ENCODE assay signal across 8 cellular contexts in genomic region chr3:32106929-32107362, GRCh38. TPM values are rescaled to one million over a fixed set of nuclear protein-coding genes. Genes with fewer than 3 reads are reported as not detected.
DNase-seq lines count a peak whose midpoint lies in the region; ATAC-seq and TF ChIP-seq lines count a peak whose summit lies in the region.

No MANE protein-coding gene starts in this region.

- no peaks in the 10 kb centered on the region for H3K27me3 ChIP-seq in transverse colon

- TF ChIP-seq EP300 in transverse colon (IDR thresholded peaks at IDR 0.05; ENCODE audit: low read depth), result no peak

- TF ChIP-seq CTCF in choroid plexus epithelial cell (conservative IDR thresholded peaks at IDR 0.05; ENCODE audit: low read depth, low read length) (no peak), transverse colon (IDR thresholded peaks at IDR 0.05) (no peak)

- peaks cover 11 to 15% of the 10 kb centered on the region in 2 donors for H3K9me3 ChIP-seq in transverse colon

- WGBS in transverse colon (ENCODE audit: low coverage in 1 of 2), 2 donors, result 1% methylated on average over 25 of the region's 36 CpGs; no CpG with 5 or more reads in 1 of the 2 donors

- H3K36me3 ChIP-seq in transverse colon, result no peaks in the 10 kb centered on the region

- peak overlapping the region; percentile 84 to 95 (median 93) for H3K27ac ChIP-seq in transverse colon

- ATAC-seq in GM19395 (IDR thresholded peaks at IDR 0.05; ENCODE audit: unreplicated experiment), result peak; percentile 29

- DNase-seq in ACHN, result peak; percentile 34
- peak; percentile 43 for DNase-seq in NOMO-1 treated with DMSO at 0.1 percent for 48 hours (lab: John Stamatoyannopoulos, UW; ENCODE audit: unreplicated experiment)
- peak; percentile 11 for DNase-seq in choroid plexus epithelial cell (ENCODE audit: low read depth)
- DNase-seq in medulla oblongata (ENCODE audit: extremely low spot score), result peak; percentile 16
- peak; percentile 84 for DNase-seq in transverse colon
- DNase-seq in activated gamma-delta T cell (lab: John Stamatoyannopoulos, UW), result no peak
- DNase-seq in NCI-H187 treated with DMSO at 0.1 percent for 48 hours (lab: John Stamatoyannopoulos, UW), result no peak

- H3K4me1 ChIP-seq in transverse colon, result peaks cover 29 to 46% (median 34%) of the 10 kb centered on the region in 4 donors

- in situ Hi-C loops in ACHN (cut with HindIII; ENCODE audit: low pct_ligation_motif_present, low pct_unique_long_range_greater_than_20kb, low sequenced_read_pairs), result no loop called here
- in situ Hi-C loops in transverse colon (cut with MboI; ENCODE audit: low pct_ligation_motif_present in 1 of 4, low pct_unique_long_range_greater_than_20kb in 1 of 4, low sequenced_read_pairs in 3 of 4), result no loop called here

- peak overlapping the region; percentile 80 for H3K4me3 ChIP-seq in choroid plexus epithelial cell (ENCODE audit: low read depth, low read length)
- H3K4me3 ChIP-seq in transverse colon, result peak overlapping the region; percentile 63 to 98 (median 82)

- intact Hi-C loops in transverse colon (cut with DNase I; ENCODE audit: low total_unique reads), result no loop called here

- no peak for TF ChIP-seq POLR2A in transverse colon (IDR thresholded peaks at IDR 0.05)

RNA-seq across cellular contexts. Expression of gene GPD1L, which starts 0.5 kb away (rescaled TPM):
- 100 to 1,000 TPM in 1 of 4 donors, 10 to 100 TPM in 3; 35.6 to 107 (median 66.5) TPM for total RNA-seq in transverse colon

Comparison
In these comparisons a context has a peak if more than half of its experiments do, and no peak if none do; other contexts are left out.
1. DNase-seq: peak in ACHN (single experiment), NOMO-1 treated with DMSO at 0.1 percent for 48 hours (single experiment), choroid plexus epithelial cell (single experiment), medulla oblongata (single experiment) and transverse colon (single experiment); none in activated gamma-delta T cell (single experiment) and NCI-H187 treated with DMSO at 0.1 percent for 48 hours (single experiment).